ENCODE assay signal across 9 cellular contexts in genomic region chr12:57236925-57237652, GRCh38. TPM values are rescaled to one million over a fixed set of nuclear protein-coding genes. Genes with fewer than 3 reads are reported as not detected.
DNase-seq lines count a peak whose midpoint lies in the region; ATAC-seq and TF ChIP-seq lines count a peak whose summit lies in the region.
"Had no signal": no experiment of that assay in that cellular context is flagged by ENCODE, and none has a peak within 500 bp of the region (broad histone marks: within the 10 kb centered on the region; RNA-seq: fewer than 3 reads in every experiment).

No MANE protein-coding gene starts in this region.

- H3K4me2 ChIP-seq in OCI-LY1 (ENCODE audit: low read length), result peak overlapping the region; percentile 14; the same call in 1 of the 2 replicates

- H3K36me3 Mint-ChIP-seq in endodermal cell (ENCODE audit: low read depth) (peaks cover 25% of the 10 kb centered on the region), osteocyte (ENCODE audit: unreplicated experiment) (peaks cover 16% of the 10 kb centered on the region)

- H3K27me3 Mint-ChIP-seq in endodermal cell (ENCODE audit: insufficient read depth) (peaks cover 75% of the 10 kb centered on the region), osteocyte (ENCODE audit: unreplicated experiment) (peaks cover 2% of the 10 kb centered on the region)

- peaks cover 36% of the 10 kb centered on the region for H3K36me3 ChIP-seq in OCI-LY1 (ENCODE audit: insufficient read depth, low read length)
- H3K36me3 ChIP-seq in endodermal cell (ENCODE audit: control insufficient read depth, insufficient read depth, low read length), result peaks cover 27% of the 10 kb centered on the region

- H3K27me3 ChIP-seq in OCI-LY1 (ENCODE audit: insufficient read depth, low read length), result no peaks in the 10 kb centered on the region
- H3K27me3 ChIP-seq in endodermal cell (ENCODE audit: control insufficient read depth, insufficient read depth, low read length, poor library complexity, severe bottlenecking), result peaks cover 79% of the 10 kb centered on the region

- H3K4me3 Mint-ChIP-seq in endodermal cell, result peak overlapping the region; percentile 57
- H3K4me3 Mint-ChIP-seq in osteocyte (ENCODE audit: unreplicated experiment), result peak overlapping the region; percentile 71

- H3K27ac Mint-ChIP-seq in endodermal cell (no peak overlapping the region), osteocyte (ENCODE audit: unreplicated experiment) (peak overlapping the region; percentile 98)

- 50 to 58% methylated on average over 5 to 10 of the region's 10 CpGs for WGBS in endodermal cell (ENCODE audit: insufficient coverage in 1 of 2, insufficient read length in 1 of 2), 2 experiments

- H3K4me1 Mint-ChIP-seq in endodermal cell, result peaks cover 22% of the 10 kb centered on the region
- H3K4me1 Mint-ChIP-seq in osteocyte (ENCODE audit: unreplicated experiment), result peaks cover 82% of the 10 kb centered on the region

- peaks cover 8% of the 10 kb centered on the region; the same call in 1 of the 2 replicates for H3F3A ChIP-seq in OCI-LY1 (ENCODE audit: insufficient read depth, low read length)

- H3K9ac ChIP-seq in OCI-LY1 (ENCODE audit: low read length), result no peak overlapping the region; the same call in 1 of the 2 replicates
- H3K9ac ChIP-seq in endodermal cell (ENCODE audit: extremely low read depth, low read length, poor library complexity, severe bottlenecking), result no peak overlapping the region

- H3K4me1 ChIP-seq in OCI-LY1 (ENCODE audit: insufficient read depth, low read length, severe bottlenecking), result peaks cover 94% of the 10 kb centered on the region
- peaks cover 6% of the 10 kb centered on the region for H3K4me1 ChIP-seq in endodermal cell (ENCODE audit: control insufficient read depth, insufficient read depth, low read length)

- H4K20me1 ChIP-seq in OCI-LY1 (ENCODE audit: insufficient read depth, low read length), result no peaks in the 10 kb centered on the region

- H3K4me3 ChIP-seq in OCI-LY1 (ENCODE audit: low read depth, low read length, poor library complexity, severe bottlenecking) (peak overlapping the region; percentile 50), endodermal cell (ENCODE audit: low read length) (no peak overlapping the region)

- DNase-seq in GM03348 (ENCODE audit: low spot score) (peak; percentile 60), endodermal cell (peak; percentile 78), osteocyte (ENCODE audit: extremely low spot score, unreplicated experiment) (no peak), activated gamma-delta T cell (lab: John Stamatoyannopoulos, UW) (no peak), NCI-H2029 treated with DMSO at 0.1 percent for 48 hours (lab: John Stamatoyannopoulos, UW) (no peak)
- DNase-seq: GOT3 had no signal

- no peaks in the 10 kb centered on the region for H3K9me2 ChIP-seq in OCI-LY1 (ENCODE audit: low read depth, low read length)

- no peak overlapping the region for H2AFZ ChIP-seq in OCI-LY1 (ENCODE audit: low read length)

- ATAC-seq in GM21737 (IDR thresholded peaks at IDR 0.05; ENCODE audit: unreplicated experiment), result no peak
- ATAC-seq in GM21717 (IDR thresholded peaks at IDR 0.05; ENCODE audit: unreplicated experiment), result no peak

- H3K9me3 ChIP-seq in OCI-LY1 (ENCODE audit: low read length), result no peaks in the 10 kb centered on the region
- no peaks in the 10 kb centered on the region for H3K9me3 ChIP-seq in endodermal cell (ENCODE audit: control insufficient read depth, low read length)

- H3K27ac ChIP-seq in OCI-LY1 (ENCODE audit: low read depth, low read length, poor library complexity, severe bottlenecking) (peak overlapping the region; percentile 52), endodermal cell (ENCODE audit: low read depth, low read length) (no peak overlapping the region)

- H3K79me2 ChIP-seq in OCI-LY1 (ENCODE audit: insufficient read depth, low read length), result no peaks in the 10 kb centered on the region

- TF ChIP-seq CTCF in OCI-LY1 (IDR thresholded peaks at IDR 0.05; ENCODE audit: low read length) (no peak), endodermal cell (conservative IDR thresholded peaks at IDR 0.05) (no peak), osteocyte (IDR thresholded peaks at IDR 0.05) (no peak)

- no peaks in the 10 kb centered on the region for H3K9me3 Mint-ChIP-seq in endodermal cell
- no peaks in the 10 kb centered on the region for H3K9me3 Mint-ChIP-seq in osteocyte (ENCODE audit: unreplicated experiment)

RNA-seq across cellular contexts. Expression of gene SHMT2, which starts 7.6 kb away (rescaled TPM):
- total RNA-seq in endodermal cell (100 to 1,000 TPM in 1 of 2 donors, 10 to 100 TPM in 1; 76.7 to 134 TPM), osteocyte (263 and 290 TPM in 2 replicates)
- 141 TPM for polyA plus RNA-seq in endodermal cell (2013, experiment 1 of 2)
- polyA plus RNA-seq in endodermal cell (2013, experiment 2 of 2), result 96.2 TPM

RNA-seq across cellular contexts. Expression of gene STAC3, which starts 13.9 kb away (rescaled TPM):
- total RNA-seq in endodermal cell (1 to 10 TPM; 5.9 to 6.8 TPM), osteocyte (1.8 and 2.4 TPM in 2 replicates)
- 2.5 TPM for polyA plus RNA-seq in endodermal cell (2013, experiment 1 of 2)
- 1.9 TPM for polyA plus RNA-seq in endodermal cell (2013, experiment 2 of 2)

RNA-seq across cellular contexts. Expression of gene NXPH4, which starts 20.5 kb away (rescaled TPM):
- 1 to 10 TPM in 1 of 2 donors, under 1 TPM in 1; 0.31 to 1.1 TPM for total RNA-seq in endodermal cell
- polyA plus RNA-seq in endodermal cell (2013, experiment 1 of 2), result 7.8 TPM
- polyA plus RNA-seq in endodermal cell (2013, experiment 2 of 2), result 6.4 TPM
- total RNA-seq in osteocyte, result 62.6 and 63.8 TPM in 2 replicates

Comparison
In these comparisons a context has a peak if more than half of its experiments do, and no peak if none do; other contexts are left out.
1. DNase-seq: peak in GM03348 (single experiment) and endodermal cell (single experiment); none in osteocyte (single experiment), activated gamma-delta T cell (single experiment) and NCI-H2029 treated with DMSO at 0.1 percent for 48 hours (single experiment).
2. RNA of gene NXPH4, which starts 20.5 kb away (total RNA-seq): 62.6 to 63.8 TPM in osteocyte; 0.31 to 1.1 TPM in endodermal cell; every median in the first group is over 10 times any median in the second.